20 cellular contexts compared by ENCODE assay signal in the genomic region with DNA sequence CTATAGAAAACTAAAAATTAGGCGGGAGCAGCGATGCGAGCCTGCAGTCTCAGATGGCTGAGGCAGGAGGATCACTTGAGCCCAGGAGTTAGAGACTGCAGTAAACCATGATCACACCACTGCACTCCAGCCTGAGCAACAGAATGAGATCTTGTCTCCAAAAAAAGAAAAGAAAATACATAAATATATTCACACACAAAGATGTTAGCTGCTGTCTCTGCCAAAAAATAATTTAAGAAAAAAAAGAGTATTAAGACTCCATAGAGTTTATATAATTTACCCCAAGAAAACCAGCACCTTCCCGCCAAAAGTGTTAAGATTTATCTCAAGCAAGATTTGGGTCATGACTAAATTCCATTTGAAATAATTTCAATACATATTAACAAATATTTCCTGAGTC.
"Had no signal": no experiment of that assay in that cellular context is flagged by ENCODE, and none has a peak within 500 bp of the region (broad histone marks: within the 10 kb centered on the region; RNA-seq: fewer than 3 reads in every experiment).

No MANE protein-coding gene starts in this region.

- H3K4me3 ChIP-seq: ascending aorta, PC-9 had no signal

- H3K27ac ChIP-seq: ascending aorta, PC-9 had no signal

- H3K27me3 Mint-ChIP-seq: activated B cell treated with CpG ODN at 0.5 μM for 24 hours; activated CD4-positive, alpha-beta T cell treated with anti-CD3 and anti-CD28 coated beads, Interleukin-2, amount 10 ng/mL, durations not matched to agents 24 days and 14 days; activated naive CD4-positive, alpha-beta T cell treated with anti-CD3 and anti-CD28 coated beads, Interleukin-2, amount 50 U/mL, for 24 hours; brain had no signal

- H2AFZ ChIP-seq: PC-9 had no signal

- H3K27ac Mint-ChIP-seq: activated B cell treated with CpG ODN at 0.5 μM for 24 hours; activated CD4-positive, alpha-beta T cell treated with anti-CD3 and anti-CD28 coated beads, Interleukin-2, amount 10 ng/mL, durations not matched to agents 24 days and 14 days; brain; T-helper 1 cell treated with Interleukin-12 subunit alpha and Interleukin-12 subunit beta and Interleukin-4 antibody, amounts not matched to agents 30 μg/mL and 1 μg/mL, for 36 hours had no signal

- DNase-seq: activated B cell treated with CpG ODN at 0.5 μM for 24 hours; activated CD4-positive, alpha-beta T cell treated with anti-CD3 and anti-CD28 coated beads for 1 hour; activated CD4-positive, alpha-beta T cell treated with anti-CD3 and anti-CD28 coated beads, Interleukin-2, amount 10 ng/mL, durations not matched to agents 24 days and 14 days; activated CD4-positive, alpha-beta T cell treated with anti-CD3 and anti-CD28 coated beads, Interleukin-2, amount 50 U/mL, for 48 hours; activated effector memory CD4-positive, alpha-beta T cell treated with Interleukin-2 at 50 U/mL for 16 hours; activated naive CD4-positive, alpha-beta T cell; activated T-cell treated with anti-CD3 and anti-CD28 coated beads for 4 hours; Karpas-422; NCI-H1105 treated with DMSO at 0.1 percent for 48 hours; NCI-H1436 treated with DMSO at 0.1 percent for 48 hours; NCI-H187; NCI-H2081; NCI-H510A treated with DMSO at 0.1 percent for 48 hours; PC-9; SHP77 treated with DMSO at 0.1 percent for 48 hours; T-helper 9 cell had no signal

- H3K9me3 ChIP-seq: ascending aorta had no signal

- H3K36me3 Mint-ChIP-seq: brain had no signal

- H3K4me2 ChIP-seq: PC-9 had no signal

- H3K9me3 Mint-ChIP-seq: activated B cell treated with CpG ODN at 0.5 μM for 24 hours; activated naive CD4-positive, alpha-beta T cell treated with anti-CD3 and anti-CD28 coated beads, Interleukin-2, amount 50 U/mL, for 24 hours; brain; T-helper 1 cell treated with Interleukin-12 subunit alpha and Interleukin-12 subunit beta and Interleukin-4 antibody, amounts not matched to agents 30 μg/mL and 1 μg/mL, for 36 hours had no signal

- H3K4me3 Mint-ChIP-seq: activated B cell treated with CpG ODN at 0.5 μM for 24 hours; activated CD4-positive, alpha-beta T cell treated with anti-CD3 and anti-CD28 coated beads, Interleukin-2, amount 10 ng/mL, durations not matched to agents 24 days and 14 days; brain; T-helper 1 cell treated with Interleukin-12 subunit alpha and Interleukin-12 subunit beta and Interleukin-4 antibody, amounts not matched to agents 30 μg/mL and 1 μg/mL, for 36 hours had no signal

- H3K27me3 ChIP-seq: ascending aorta had no signal

- H3K36me3 ChIP-seq: ascending aorta had no signal
